ENCODE assay signal across 8 cellular contexts in genomic region chr12:92927055-92927435, GRCh38. TPM values are rescaled to one million over a fixed set of nuclear protein-coding genes. Genes with fewer than 3 reads are reported as not detected.
DNase-seq lines count a peak whose midpoint lies in the region; ATAC-seq, FAIRE-seq and TF ChIP-seq lines count a peak whose summit lies in the region.

No MANE protein-coding gene starts in this region.

- H3K27ac ChIP-seq in ectodermal cell (ENCODE audit: insufficient read depth, low read depth, low read length, poor library complexity, severe bottlenecking) (no peak overlapping the region), neutrophil (peak overlapping the region; percentile 39), pancreas (peak overlapping the region in 2 of 4 donors; percentile 12 to 100)

- TF ChIP-seq CTCF in WI38 (IDR thresholded peaks at IDR 0.05; ENCODE audit: low read depth, low read length) (no peak), neutrophil (IDR thresholded peaks at IDR 0.05) (no peak), pancreas (IDR thresholded peaks at IDR 0.05) (no peak)

- intact Hi-C loops in pancreas (cut with DNase I), result no loop called here

- peak; percentile 33 for DNase-seq in Daoy (ENCODE audit: low read depth)
- DNase-seq in GF-D8 (lab: John Stamatoyannopoulos, UW), result no peak
- no peak for DNase-seq in pancreas
- no peak for DNase-seq in SHP77 treated with DMSO at 0.1 percent for 48 hours (lab: John Stamatoyannopoulos, UW)

- H3K27me3 ChIP-seq in ectodermal cell (ENCODE audit: control insufficient read depth, insufficient read depth, low read length, poor library complexity, severe bottlenecking) (no peaks in the 10 kb centered on the region), neutrophil (no peaks in the 10 kb centered on the region), pancreas (no peaks in the 10 kb centered on the region)

- H3K4me1 ChIP-seq in ectodermal cell (ENCODE audit: control insufficient read depth, insufficient read depth, low read length) (peaks cover 12% of the 10 kb centered on the region), neutrophil (ENCODE audit: control insufficient read depth in 1 of 2, insufficient read depth in 1 of 2, low read depth in 1 of 2, low read length in 1 of 2) (peaks cover 24 to 30% of the 10 kb centered on the region in 2 experiments), pancreas (peaks cover 5 to 22% (median 14%) of the 10 kb centered on the region in 3 donors)

- no peak for FAIRE-seq in pancreas (lab: Jason Lieb, UNC)

- ATAC-seq in HG03097 (IDR thresholded peaks at IDR 0.05; ENCODE audit: low FRiP score, unreplicated experiment) (peak; percentile 20), pancreas (no peak)

- H3K4me3 ChIP-seq in WI38 (ENCODE audit: low read depth, low read length), result peak overlapping the region; percentile 64
- H3K4me3 ChIP-seq in ectodermal cell (ENCODE audit: insufficient read depth, low read depth, low read length), result peak overlapping the region; percentile 66
- H3K4me3 ChIP-seq in neutrophil (ENCODE audit: low read depth in 1 of 2, low read length in 1 of 2), result no peak overlapping the region
- peak overlapping the region in 1 of 4 donors; percentile 88 for H3K4me3 ChIP-seq in pancreas

- H3K36me3 ChIP-seq in ectodermal cell (ENCODE audit: control insufficient read depth, insufficient read depth, low read length) (no peaks in the 10 kb centered on the region), neutrophil (no peaks in the 10 kb centered on the region), pancreas (no peaks in the 10 kb centered on the region)

- 19 to 25% methylated on average over 4 of the region's 4 CpGs for WGBS in ectodermal cell, 2 experiments
- 15 to 18% methylated on average over 4 of the region's 4 CpGs for WGBS in pancreas, 2 donors

- H3K9me3 ChIP-seq in ectodermal cell (ENCODE audit: control insufficient read depth, low read length), result no peaks in the 10 kb centered on the region
- no peaks in the 10 kb centered on the region for H3K9me3 ChIP-seq in neutrophil
- no peaks in the 10 kb centered on the region for H3K9me3 ChIP-seq in pancreas

RNA-seq across cellular contexts. Expression of gene EEA1, which starts 2.0 kb away (rescaled TPM):
- 10.6 and 20.4 TPM in 2 replicates for total RNA-seq in Daoy (2014; rRNA removed; shearing (Covaris generic))
- polyA plus RNA-seq in ectodermal cell (2013, experiment 1 of 4), result 15.3 TPM
- 9.7 TPM for polyA plus RNA-seq in ectodermal cell (2013, experiment 2 of 4)
- polyA plus RNA-seq in ectodermal cell (2013, experiment 3 of 4), result 8.4 TPM
- polyA plus RNA-seq in ectodermal cell (2013, experiment 4 of 4), result 10.8 TPM
- 10 to 100 TPM in 3 of 6 donors, 1 to 10 TPM in 3; 6.9 to 15.3 (median 9.7) TPM for total RNA-seq in pancreas
- 1 to 10 TPM; 1.8 to 2.9 TPM for polyA plus RNA-seq in pancreas

Comparison
In these comparisons a context has a peak if more than half of its experiments do, and no peak if none do; other contexts are left out.
1. H3K4me3 ChIP-seq: peak in WI38 (single experiment) and ectodermal cell (single experiment); none in neutrophil (0 of 2).